22 cellular contexts compared by ENCODE assay signal in the genomic region with DNA sequence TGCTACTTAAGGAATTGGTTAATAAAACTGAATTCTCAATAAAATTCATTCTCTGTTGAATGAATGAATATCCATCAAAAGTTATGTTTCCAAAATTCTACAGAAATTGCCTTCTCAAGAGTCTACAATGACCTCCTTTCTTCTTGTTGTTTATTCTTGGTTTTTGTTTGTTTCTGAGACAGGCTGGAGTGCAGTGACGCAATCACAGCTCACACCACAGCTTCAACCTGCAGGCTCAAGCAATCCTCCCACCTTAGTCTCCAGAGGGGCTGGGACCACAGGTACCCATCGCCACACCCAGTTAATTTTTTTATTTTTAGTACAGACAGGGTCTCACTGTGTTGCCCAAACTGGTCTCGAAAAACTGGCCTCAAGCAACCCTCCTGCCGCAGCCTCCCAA.
DNase-seq lines count a peak whose midpoint lies in the region; ATAC-seq, FAIRE-seq and TF ChIP-seq lines count a peak whose summit lies in the region.
"Had no signal": no experiment of that assay in that cellular context is flagged by ENCODE, and none has a peak within 500 bp of the region (broad histone marks: within the 10 kb centered on the region; RNA-seq: fewer than 3 reads in every experiment).

No MANE protein-coding gene starts in this region.

- TF ChIP-seq POLR2A in IMR-90 (IDR thresholded peaks at IDR 0.05; ENCODE audit: low read depth, low read length) (no peak), K562 (conservative IDR thresholded peaks at IDR 0.05) (no peak)

- no peaks in the 10 kb centered on the region for H3K79me1 ChIP-seq in IMR-90 (ENCODE audit: low read depth in 1 of 2, low read length in 2 of 2)

- no peak overlapping the region for H2BK120ac ChIP-seq in IMR-90 (ENCODE audit: low read depth, low read length)

- FAIRE-seq in K562 (lab: Jason Lieb, UNC), result no peak
- FAIRE-seq: A549, GM19239, H54, HTR-8/SVneo had no signal

- H3K36me3 ChIP-seq in IMR-90 (ENCODE audit: control insufficient read depth, insufficient read depth, low read length) (0 out of 2 replicates have a peak, but pooled peaks cover 1% of the 10 kb centered on the region), K562 (ENCODE audit: control insufficient read depth, insufficient read depth, low read length) (peaks cover 48% of the 10 kb centered on the region; the same call in 2 of the 3 replicates)

- H2BK20ac ChIP-seq in IMR-90 (ENCODE audit: low read depth, low read length), result no peak overlapping the region

- peaks cover 3% of the 10 kb centered on the region for H3K4me1 Mint-ChIP-seq in activated T-cell treated with anti-CD3 and anti-CD28 coated beads, Interleukin-2, amount 50 U/mL, for 72 hours (ENCODE audit: low read depth)
- H3K4me1 Mint-ChIP-seq in nephron progenitor cell, result no peaks in the 10 kb centered on the region

- H3K23ac ChIP-seq in IMR-90 (ENCODE audit: low read depth, low read length), result no peak overlapping the region

- H3K9ac ChIP-seq in IMR-90 (ENCODE audit: low read depth, low read length), result no peak overlapping the region
- H3K9ac ChIP-seq in K562 (ENCODE audit: insufficient read depth in 1 of 2, low read depth in 2 of 2, low read length in 2 of 2), result no peak overlapping the region
- H3K9ac ChIP-seq: BLaER1, GM23248 had no signal

- no peaks in the 10 kb centered on the region for H3K79me2 ChIP-seq in K562 (ENCODE audit: control insufficient read depth, insufficient read depth, low read length)

- POLR2A ChIA-PET in IMR-90 (lab: Charles Lee; ENCODE audit: unreplicated experiment), result no interaction called here
- POLR2A ChIA-PET in K562 (lab: Yijun Ruan, JAX), result interaction anchor here (0.7 to 2.0 kb wide), 2 partner anchors 10 to 132 kb away, joined by 3 to 5 read pairs; no protein-coding TSS in a partner anchor

- H3K9me3 ChIP-seq in IMR-90 (ENCODE audit: control insufficient read depth, insufficient read depth, low read length), result no peaks in the 10 kb centered on the region
- H3K9me3 ChIP-seq in K562 (replicated peaks; ENCODE audit: control insufficient read depth, insufficient read depth, low read depth, low read length), result no peaks in the 10 kb centered on the region
- H3K9me3 ChIP-seq: A549, BLaER1 had no signal

- H3K27ac ChIP-seq in IMR-90 (ENCODE audit: insufficient read depth, low read length), result no peak overlapping the region
- H3K27ac ChIP-seq in K562 (ENCODE audit: extremely low read depth, low read depth, low read length), result no peak overlapping the region
- H3K27ac ChIP-seq: 22Rv1, A549, BLaER1, GM23248 had no signal

- H2BK15ac ChIP-seq in IMR-90 (ENCODE audit: low read depth, low read length), result no peak overlapping the region

- TF ChIP-seq EP300 in K562 (IDR thresholded peaks at IDR 0.05; ENCODE audit: low read length), result no peak

- no peaks in the 10 kb centered on the region for H3K9me3 Mint-ChIP-seq in activated T-cell treated with anti-CD3 and anti-CD28 coated beads, Interleukin-2, amount 50 U/mL, for 72 hours
- H3K9me3 Mint-ChIP-seq in nephron progenitor cell, result no peaks in the 10 kb centered on the region
- H3K9me3 Mint-ChIP-seq: CD14-positive monocyte; CD4-positive, alpha-beta memory T cell had no signal

- ATAC-seq in activated T-cell treated with anti-CD3 and anti-CD28 coated beads, Interleukin-2, amount 50 U/mL, for 72 hours (replicated peaks in 1 of 2), result no peak
- ATAC-seq in IMR-90 (ENCODE audit: low read depth), result no peak
- ATAC-seq in K562, result no peak
- no peak for ATAC-seq in GM21367 (IDR thresholded peaks at IDR 0.05; ENCODE audit: unreplicated experiment)
- ATAC-seq in GM18909 (IDR thresholded peaks at IDR 0.05; ENCODE audit: poor library complexity, unreplicated experiment), result no peak
- ATAC-seq: A549 had no signal

- no peak overlapping the region for H3K18ac ChIP-seq in IMR-90 (ENCODE audit: low read depth, low read length)

- H4K91ac ChIP-seq in IMR-90 (ENCODE audit: insufficient read depth, low read depth, low read length), result no peak overlapping the region

- CTCF ChIA-PET in IMR-90 (lab: Yijun Ruan, JAX) (no interaction called here), K562 (lab: Yijun Ruan, JAX; ENCODE audit: low intra/inter-chr PET ratio) (no interaction called here)

- TF ChIP-seq CTCF in IMR-90 (conservative IDR thresholded peaks at IDR 0.05; ENCODE audit: low read depth, low read length) (no peak), K562 (IDR thresholded peaks at IDR 0.05 in 2 of 3, conservative IDR thresholded peaks at IDR 0.05 in 1 of 3; ENCODE audit: insufficient read depth in 2 of 3, low read depth in 1 of 3, low read length in 3 of 3) (no peak), nephron progenitor cell (IDR thresholded peaks at IDR 0.05) (no peak)

- H3K4me3 Mint-ChIP-seq in activated T-cell treated with anti-CD3 and anti-CD28 coated beads, Interleukin-2, amount 50 U/mL, for 72 hours, result no peak overlapping the region
- no peak overlapping the region for H3K4me3 Mint-ChIP-seq in nephron progenitor cell
- H3K4me3 Mint-ChIP-seq: CD14-positive monocyte had no signal

- H3K27me3 Mint-ChIP-seq in activated T-cell treated with anti-CD3 and anti-CD28 coated beads, Interleukin-2, amount 50 U/mL, for 72 hours (ENCODE audit: low read depth), result no peaks in the 10 kb centered on the region
- no peaks in the 10 kb centered on the region for H3K27me3 Mint-ChIP-seq in nephron progenitor cell (ENCODE audit: low read depth, poor library complexity)
- H3K27me3 Mint-ChIP-seq: CD4-positive, alpha-beta memory T cell had no signal

- peaks cover 0 to 2% of the 10 kb centered on the region in 2 donors for H3K36me3 Mint-ChIP-seq in activated T-cell treated with anti-CD3 and anti-CD28 coated beads, Interleukin-2, amount 50 U/mL, for 72 hours (ENCODE audit: insufficient read depth in 2 of 2)
- peaks cover 16% of the 10 kb centered on the region for H3K36me3 Mint-ChIP-seq in nephron progenitor cell (ENCODE audit: low read depth)

- H3K4ac ChIP-seq in IMR-90 (ENCODE audit: low read depth, low read length), result no peak overlapping the region

- BruUV-seq in IMR-90 (replicated peaks; lab: Mats Ljungman, UMichigan), result no TSS peak
- BruUV-seq in K562 (replicated peaks; lab: Mats Ljungman, UMichigan), result TSS peak; percentile 16

- H3K4me2 ChIP-seq in IMR-90 (ENCODE audit: low read depth, low read length) (no peak overlapping the region), K562 (ENCODE audit: insufficient read depth, low read length) (no peak overlapping the region)
- H3K4me2 ChIP-seq: A549, BLaER1 had no signal

- H3K9me1 ChIP-seq in IMR-90 (ENCODE audit: insufficient read depth, low read length) (no peaks in the 10 kb centered on the region; the same call in 1 of the 2 replicates), K562 (ENCODE audit: control insufficient read depth, insufficient read depth, low read length) (no peaks in the 10 kb centered on the region)

- H2AFZ ChIP-seq in IMR-90 (replicated peaks; ENCODE audit: low read length, poor library complexity), result no peak overlapping the region
- H2AFZ ChIP-seq in K562 (ENCODE audit: low read depth, low read length), result no peak overlapping the region
- H2AFZ ChIP-seq: GM23248 had no signal

- no peak for TF ChIP-seq RAD21 in IMR-90 (IDR thresholded peaks at IDR 0.05; ENCODE audit: low read length)
- TF ChIP-seq RAD21 in K562 (CRISPR knock-in tag; conservative IDR thresholded peaks at IDR 0.05 in 1 of 2, IDR thresholded peaks at IDR 0.05 in 1 of 2), result no peak

- no peak overlapping the region for H3K14ac ChIP-seq in IMR-90 (replicated peaks; ENCODE audit: low read depth, low read length)

- no peak overlapping the region for H2BK5ac ChIP-seq in IMR-90 (ENCODE audit: low read depth, low read length, poor library complexity, severe bottlenecking)

- intact Hi-C loops in IMR-90 (cut with micrococcal nuclease), result no loop called here
- intact Hi-C loops in K562 (cut with micrococcal nuclease), result no loop called here

- dilution Hi-C loops in IMR-90 (cut with HindIII; ENCODE audit: low sequenced_read_pairs, unreplicated experiment), result no loop called here

- 100% methylated on average over 1 of the region's 4 CpGs; no CpG with 5 or more reads in 1 of the 2 experiments for WGBS in IMR-90 (ENCODE audit: extremely low coverage in 2 of 2, insufficient read length in 1 of 2), 2 experiments
- 91% methylated on average over 4 of the region's 4 CpGs for WGBS in K562 (ENCODE audit: insufficient coverage, low coverage, missing lambda C conversion rate)

- H4K5ac ChIP-seq in IMR-90 (ENCODE audit: low read depth, low read length), result no peak overlapping the region

- H3K56ac ChIP-seq in IMR-90 (ENCODE audit: extremely low read depth, insufficient read depth, low read length), result no peak overlapping the region

- H3K27ac Mint-ChIP-seq in activated T-cell treated with anti-CD3 and anti-CD28 coated beads, Interleukin-2, amount 50 U/mL, for 72 hours, result peak overlapping the region; percentile 14
- H3K27ac Mint-ChIP-seq in nephron progenitor cell, result peak overlapping the region; percentile 58

- DNase-seq in activated T-cell treated with anti-CD3 and anti-CD28 coated beads, Interleukin-2, amount 50 U/mL, for 72 hours, result no peak
- DNase-seq in activated T-cell treated with anti-CD3 and anti-CD28 coated beads, Interleukin-2, amount 50 U/mL, for 48 hours, result no peak
- DNase-seq in IMR-90 (no peak), K562 (ENCODE audit: extremely low read depth in 1 of 4, low spot score in 3 of 4) (no peak), nephron progenitor cell (no peak), GDM1 (lab: John Stamatoyannopoulos, UW) (no peak)
- DNase-seq: AML-193; CD4-positive, alpha-beta memory T cell; DMS153; DMS79; GF-D8; GM23248; KBM-7 had no signal

- no peak overlapping the region for H2AK9ac ChIP-seq in IMR-90 (replicated peaks; ENCODE audit: low read depth, low read length, poor library complexity)

- H2AK5ac ChIP-seq in IMR-90 (ENCODE audit: low read depth, low read length), result no peak overlapping the region

- H3K4me1 ChIP-seq in IMR-90 (ENCODE audit: control insufficient read depth, insufficient read depth, low read length), result no peaks in the 10 kb centered on the region
- H3K4me1 ChIP-seq in K562 (replicated peaks in 1 of 2; ENCODE audit: control insufficient read depth in 2 of 2, insufficient read depth in 2 of 2, low read length in 2 of 2), result no peaks in the 10 kb centered on the region
- H3K4me1 ChIP-seq: BLaER1 had no signal

- in situ Hi-C loops in IMR-90 (cut with MboI; ENCODE audit: low sequenced_read_pairs), result no loop called here
- in situ Hi-C loops in K562 (cut with MboI), result no loop called here

- no peaks in the 10 kb centered on the region for H3K27me3 ChIP-seq in IMR-90 (ENCODE audit: control insufficient read depth, insufficient read depth, low read length)
- H3K27me3 ChIP-seq in K562 (ENCODE audit: control insufficient read depth in 2 of 2, insufficient read depth in 2 of 2, low read length in 2 of 2), result no peaks in the 10 kb centered on the region
- H3K27me3 ChIP-seq: BLaER1 had no signal

- H3K4me3 ChIP-seq in IMR-90 (ENCODE audit: insufficient read depth, low read depth, low read length), result no peak overlapping the region
- no peak overlapping the region for H3K4me3 ChIP-seq in K562
- H3K4me3 ChIP-seq: A549, BLaER1, GM23248 had no signal

- H4K20me1 ChIP-seq in IMR-90 (ENCODE audit: insufficient read depth, low read length) (no peaks in the 10 kb centered on the region), K562 (replicated peaks; ENCODE audit: control insufficient read depth, insufficient read depth, low read length) (no peaks in the 10 kb centered on the region)
- H4K20me1 ChIP-seq: BLaER1 had no signal

- no peak overlapping the region for H4K8ac ChIP-seq in IMR-90 (ENCODE audit: low read depth in 2 of 2, low read length in 2 of 2)

TF ChIP-seq in K562, 482 proteins besides CTCF, POLR2A, EP300 and RAD21 (continues in another document):
- TF ChIP-seq NELFE (IDR thresholded peaks at IDR 0.05; ENCODE audit: insufficient read depth, insufficient read length), result no peak
